9 cellular contexts compared by ENCODE assay signal in the genomic region with DNA sequence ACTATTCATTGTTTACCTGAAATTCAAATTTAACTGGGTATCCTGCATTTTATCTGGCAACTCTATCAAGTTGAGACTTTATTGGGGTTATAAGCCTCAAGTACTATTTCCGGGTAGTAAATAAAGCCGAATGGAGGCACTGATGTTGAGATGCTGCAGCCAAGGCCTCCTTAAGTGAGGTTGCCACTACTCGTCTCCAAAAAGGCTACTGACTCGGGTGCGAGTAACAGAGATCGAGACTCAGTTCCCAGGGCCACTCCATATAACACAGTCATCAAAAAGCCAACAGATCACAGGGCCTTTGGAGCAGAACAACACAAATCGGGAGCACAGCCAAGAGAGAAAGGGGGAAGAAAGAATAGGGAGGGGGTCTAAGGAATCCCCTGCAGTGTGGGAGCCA. TPM values are rescaled to one million over a fixed set of nuclear protein-coding genes. Genes with fewer than 3 reads are reported as not detected.
DNase-seq lines count a peak whose midpoint lies in the region; ATAC-seq, FAIRE-seq and TF ChIP-seq lines count a peak whose summit lies in the region.
"Had no signal": no experiment of that assay in that cellular context is flagged by ENCODE, and none has a peak within 500 bp of the region (broad histone marks: within the 10 kb centered on the region; RNA-seq: fewer than 3 reads in every experiment).

No MANE protein-coding gene starts in this region.

- TF ChIP-seq CTCF in DOHH2 (IDR thresholded peaks at IDR 0.05; ENCODE audit: low read depth, low read length, poor library complexity, severe bottlenecking) (no peak), NB4 (IDR thresholded peaks at IDR 0.05; ENCODE audit: low read depth, low read length) (no peak), colonic mucosa (IDR thresholded peaks at IDR 0.05) (no peak)

- H3K79me2 ChIP-seq in DOHH2 (ENCODE audit: control insufficient read depth, low read length) = peaks cover 83% of the 10 kb centered on the region
- peaks cover 38% of the 10 kb centered on the region for H3K79me2 ChIP-seq in mesendoderm (ENCODE audit: control insufficient read depth, insufficient read depth, low read length)

- H4K20me1 ChIP-seq in DOHH2 (ENCODE audit: control insufficient read depth, insufficient read depth, low read depth, low read length) = peaks cover 4% of the 10 kb centered on the region; the same call in 1 of the 2 replicates

- H3K23ac ChIP-seq in mesendoderm (ENCODE audit: low read length) = no peak overlapping the region

- peaks cover 18% of the 10 kb centered on the region for H3K79me1 ChIP-seq in mesendoderm (ENCODE audit: low read length)

- no peak overlapping the region for H4K8ac ChIP-seq in mesendoderm (ENCODE audit: low read depth, low read length)

- no peaks in the 10 kb centered on the region for H3K9me3 ChIP-seq in DOHH2 (ENCODE audit: control insufficient read depth, insufficient read depth, low read length)
- no peaks in the 10 kb centered on the region for H3K9me3 ChIP-seq in colonic mucosa

- peak overlapping the region; percentile 38 for H2AK5ac ChIP-seq in mesendoderm (ENCODE audit: low read length)

- H3K56ac ChIP-seq in mesendoderm (ENCODE audit: low read length) = peak overlapping the region; percentile 98

- H3K4me3 ChIP-seq in DOHH2 (ENCODE audit: low read length) (peak overlapping the region; percentile 88), NB4 (ENCODE audit: low read depth, low read length) (peak overlapping the region; percentile 97), colonic mucosa (peak overlapping the region; percentile 88), mesendoderm (ENCODE audit: low read length) (peak overlapping the region; percentile 81)

- no peak for ATAC-seq in HG03196 (IDR thresholded peaks at IDR 0.05; ENCODE audit: unreplicated experiment)
- no peak for ATAC-seq in GM21360 (IDR thresholded peaks at IDR 0.05; ENCODE audit: unreplicated experiment)

- H3K4me1 ChIP-seq in DOHH2 (ENCODE audit: control insufficient read depth, low read length) (peaks cover 45% of the 10 kb centered on the region), colonic mucosa (peaks cover 9% of the 10 kb centered on the region), mesendoderm (ENCODE audit: control insufficient read depth, low read depth, low read length) (no peaks in the 10 kb centered on the region)

- H3K36me3 ChIP-seq in DOHH2 (ENCODE audit: control insufficient read depth, low read length) = peaks cover 80% of the 10 kb centered on the region
- peaks cover 7% of the 10 kb centered on the region for H3K36me3 ChIP-seq in colonic mucosa
- H3K36me3 ChIP-seq in mesendoderm (ENCODE audit: control insufficient read depth, insufficient read depth, low read length) = peaks cover 2% of the 10 kb centered on the region

- H3K4ac ChIP-seq in mesendoderm (ENCODE audit: low read depth, low read length) = no peak overlapping the region

- peak overlapping the region; percentile 60 for H3K27ac ChIP-seq in DOHH2 (ENCODE audit: low read depth, low read length)
- peak overlapping the region; percentile 73 for H3K27ac ChIP-seq in colonic mucosa
- H3K27ac ChIP-seq in mesendoderm (ENCODE audit: low read depth, low read length) = no peak overlapping the region

- peak overlapping the region; percentile 58 for H3K4me2 ChIP-seq in DOHH2 (ENCODE audit: low read length)
- peak overlapping the region; percentile 90 for H3K4me2 ChIP-seq in mesendoderm (ENCODE audit: low read length)

- H2BK15ac ChIP-seq in mesendoderm (replicated peaks; ENCODE audit: low read depth) = no peak overlapping the region

- H3K9ac ChIP-seq in colonic mucosa (ENCODE audit: low read depth in 2 of 2, low read length in 2 of 2) (peak overlapping the region; percentile 92 to 97), mesendoderm (ENCODE audit: low read length) (peak overlapping the region; percentile 89)

- H2BK120ac ChIP-seq in mesendoderm (ENCODE audit: low read depth, low read length) = no peak overlapping the region

- no peaks in the 10 kb centered on the region for H3K27me3 ChIP-seq in DOHH2 (ENCODE audit: control insufficient read depth, low read length)
- H3K27me3 ChIP-seq in colonic mucosa = no peaks in the 10 kb centered on the region
- H3K27me3 ChIP-seq in mesendoderm (ENCODE audit: insufficient read depth, low read length, poor library complexity) = no peaks in the 10 kb centered on the region

- H2BK5ac ChIP-seq in mesendoderm (ENCODE audit: low read length) = peak overlapping the region; percentile 2

- DNase-seq in NB4 (ENCODE audit: low read depth) = peak; percentile 27
- peak; percentile 25 for DNase-seq in colonic mucosa
- peak; percentile 34 for DNase-seq in mesendoderm
- no peak for DNase-seq in HTR-8/SVneo (ENCODE audit: insufficient read length, low spot score)
- DNase-seq in G401 (ENCODE audit: low spot score) = no peak

- H3F3A ChIP-seq in DOHH2 (ENCODE audit: control insufficient read depth, insufficient read depth) = no peaks in the 10 kb centered on the region

- intact Hi-C loops in colonic mucosa (cut with DNase I) = no loop called here

- no CpG with 5 or more reads among the region's 7 CpGs for WGBS in mesendoderm (ENCODE audit: extremely low coverage, insufficient coverage, low lambda C conversion rate)

- no peaks in the 10 kb centered on the region for H3K9me2 ChIP-seq in DOHH2 (replicated peaks; ENCODE audit: control insufficient read depth, low read length)

- no peak for FAIRE-seq in HTR-8/SVneo (lab: Jason Lieb, UNC)

- in situ Hi-C loops in G401 (cut with HindIII; ENCODE audit: low sequenced_read_pairs) = no loop called here

- no peak overlapping the region for H4K5ac ChIP-seq in mesendoderm (ENCODE audit: low read length)

- H3K18ac ChIP-seq in mesendoderm (ENCODE audit: low read length) = peak overlapping the region; percentile 15

- TF ChIP-seq POLR2A in NB4 (IDR thresholded peaks at IDR 0.05; ENCODE audit: extremely low read depth, insufficient read length) = no peak

RNA-seq across cellular contexts. Expression of a gene that starts 0.5 kb away (rescaled TPM):
- 100 to 1,000 TPM; 154 to 163 TPM for total RNA-seq in colonic mucosa
- 75.5 TPM for polyA plus RNA-seq in mesendoderm (2013, experiment 1 of 2)
- polyA plus RNA-seq in mesendoderm (2013, experiment 2 of 2) = 77.1 TPM
- total RNA-seq in G401 (2014; rRNA removed; shearing (Covaris generic)) = 73.2 and 73.6 TPM in 2 replicates

RNA-seq across cellular contexts. Expression of a gene that starts 0.7 kb away (rescaled TPM):
- 10 to 100 TPM; 83.5 to 88.0 TPM for total RNA-seq in colonic mucosa
- 57.0 TPM for polyA plus RNA-seq in mesendoderm (2013, experiment 1 of 2)
- polyA plus RNA-seq in mesendoderm (2013, experiment 2 of 2) = 53.7 TPM
- total RNA-seq in G401 (2014; rRNA removed; shearing (Covaris generic)) = 35.2 and 47.6 TPM in 2 replicates

RNA-seq across cellular contexts. Expression of a gene that starts 24.4 kb away (rescaled TPM):
- total RNA-seq in colonic mucosa = under 1 TPM in 1 of 2 donors, not detected in 1; 0.12 TPM
- polyA plus RNA-seq in mesendoderm (2013, experiment 1 of 2) = 0.31 TPM
- 0.25 TPM for polyA plus RNA-seq in mesendoderm (2013, experiment 2 of 2)
- not detected in 2 replicates for total RNA-seq in G401 (2014; rRNA removed; shearing (Covaris generic))
- total RNA-seq: RPMI7951 had no signal

RNA-seq across cellular contexts. Expression of a gene that starts 57.6 kb away (rescaled TPM):
- total RNA-seq in colonic mucosa = 10 to 100 TPM; 43.2 to 59.3 TPM
- 39.4 TPM for polyA plus RNA-seq in mesendoderm (2013, experiment 1 of 2)
- 38.6 TPM for polyA plus RNA-seq in mesendoderm (2013, experiment 2 of 2)
- 49.8 and 50.0 TPM in 2 replicates for total RNA-seq in G401 (2014; rRNA removed; shearing (Covaris generic))

RNA-seq across cellular contexts. Expression of a gene that starts 57.8 kb away (rescaled TPM):
- total RNA-seq in colonic mucosa = 10 to 100 TPM in 1 of 2 donors, 1 to 10 TPM in 1; 3.9 to 10.3 TPM
- polyA plus RNA-seq in mesendoderm (2013, experiment 1 of 2) = 36.5 TPM
- polyA plus RNA-seq in mesendoderm (2013, experiment 2 of 2) = 35.7 TPM
- total RNA-seq in G401 (2014; rRNA removed; shearing (Covaris generic)) = 1.0 and 3.0 TPM in 2 replicates

Comparison
In these comparisons a context has a peak if more than half of its experiments do, and no peak if none do; other contexts are left out.
1. DNase-seq: peak in NB4 (single experiment), colonic mucosa (single experiment) and mesendoderm (single experiment); none in HTR-8/SVneo (single experiment) and G401 (single experiment).
2. Peak in every context shown above with its lines, with median percentiles within 50 percentile points of each other: H3K4me3 ChIP-seq.